9 cellular contexts compared by ENCODE assay signal in genomic region chr4:56979674-56980073, GRCh38. TPM values are rescaled to one million over a fixed set of nuclear protein-coding genes. Genes with fewer than 3 reads are reported as not detected.
DNase-seq lines count a peak whose midpoint lies in the region; ATAC-seq, FAIRE-seq and TF ChIP-seq lines count a peak whose summit lies in the region.
"Had no signal": no experiment of that assay in that cellular context is flagged by ENCODE, and none has a peak within 500 bp of the region (broad histone marks: within the 10 kb centered on the region; RNA-seq: fewer than 3 reads in every experiment).

No MANE protein-coding gene starts in this region.

- no peaks in the 10 kb centered on the region for H3K36me3 ChIP-seq in PC-9 (ENCODE audit: low read depth)
- peaks cover 8% of the 10 kb centered on the region for H3K36me3 ChIP-seq in adipocyte (ENCODE audit: control insufficient read depth, insufficient read depth, low read length, severe bottlenecking)
- no peaks in the 10 kb centered on the region for H3K36me3 ChIP-seq in kidney (ENCODE audit: control insufficient read depth in 1 of 2, insufficient read depth in 2 of 2, low read length in 2 of 2)

- peak overlapping the region; percentile 96 for H3K4me3 ChIP-seq in GM08714 (ENCODE audit: low read length)
- H3K4me3 ChIP-seq in PC-9, result peak overlapping the region; percentile 91
- peak overlapping the region; percentile 93 for H3K4me3 ChIP-seq in adipocyte (ENCODE audit: low read length)
- peak overlapping the region; percentile 97 for H3K4me3 ChIP-seq in kidney (ENCODE audit: low read length in 2 of 2)

- peaks cover 54% of the 10 kb centered on the region for H4K20me1 ChIP-seq in PC-9 (ENCODE audit: insufficient read depth)

- TF ChIP-seq CTCF in PC-9 (conservative IDR thresholded peaks at IDR 0.05) (no peak), kidney (IDR thresholded peaks at IDR 0.05; ENCODE audit: borderline replicate concordance, extremely low read depth, insufficient read depth) (no peak)

- intact Hi-C loops in PC-9 (cut with micrococcal nuclease; ENCODE audit: unreplicated experiment), result no loop called here
- intact Hi-C loops in kidney (cut with DNase I), result no loop called here

- no peaks in the 10 kb centered on the region for H3K9me2 ChIP-seq in PC-9 (ENCODE audit: insufficient read depth)

- CTCF ChIA-PET in PC-9 (lab: Charles Lee), result interaction anchor here (0.6 kb wide), 1 partner anchor 185 kb away, joined by 6 read pairs; no protein-coding TSS in a partner anchor

- H3K4me2 ChIP-seq in PC-9, result peak overlapping the region; percentile 83

- H2AFZ ChIP-seq in PC-9, result no peak overlapping the region

- H3K27me3 ChIP-seq in PC-9 (ENCODE audit: insufficient read depth, low read depth), result no peaks in the 10 kb centered on the region
- no peaks in the 10 kb centered on the region for H3K27me3 ChIP-seq in adipocyte (replicated peaks; ENCODE audit: control insufficient read depth, insufficient read depth, low read length)

- POLR2A ChIA-PET in PC-9 (lab: Charles Lee; ENCODE audit: unreplicated experiment), result interaction anchor here (0.6 to 0.7 kb wide), 2 partner anchors 137 to 897 kb away, joined by 4 to 6 read pairs; no protein-coding TSS in a partner anchor

- no peaks in the 10 kb centered on the region for H3K9me3 ChIP-seq in PC-9 (ENCODE audit: insufficient read depth, low read depth)
- H3K9me3 ChIP-seq in adipocyte (ENCODE audit: control insufficient read depth, low read length), result no peaks in the 10 kb centered on the region
- H3K9me3 ChIP-seq in kidney (ENCODE audit: control insufficient read depth in 1 of 2, low read length in 2 of 2), result no peaks in the 10 kb centered on the region

- H3K79me2 ChIP-seq in PC-9 (ENCODE audit: low read depth), result peaks cover 86% of the 10 kb centered on the region

- H3K9ac ChIP-seq in adipocyte (ENCODE audit: low read length), result peak overlapping the region; percentile 95
- H3K9ac ChIP-seq in kidney (ENCODE audit: low read length in 2 of 2), result peak overlapping the region in 1 of 2 donors; percentile 89

- H3F3A ChIP-seq in PC-9 (ENCODE audit: insufficient read depth, low read depth), result peaks cover 11% of the 10 kb centered on the region

- no peak for ATAC-seq in HG03439 (IDR thresholded peaks at IDR 0.05; ENCODE audit: unreplicated experiment)
- ATAC-seq in GM21526 (IDR thresholded peaks at IDR 0.05; ENCODE audit: low FRiP score, unreplicated experiment), result no peak
- ATAC-seq in HG02852 (IDR thresholded peaks at IDR 0.05; ENCODE audit: unreplicated experiment), result no peak

- DNase-seq in PC-9 (peak in 1 of 2 experiments; percentile 19), adipocyte (ENCODE audit: low read depth) (peak; percentile 35), kidney (no peak)
- DNase-seq in stimulated activated CD4-positive, alpha-beta T cell treated with anti-CD3 and anti-CD28 coated beads, Interleukin-4, amount 100 ng/mL, for 4 hours, result peak; percentile 21 to 28

- BruUV-seq in PC-9 (replicated peaks; lab: Mats Ljungman, UMichigan), result no TSS peak

- H3K27ac ChIP-seq in PC-9 (peak overlapping the region; percentile 84; the same call in 1 of the 2 replicates), kidney (ENCODE audit: low read depth in 2 of 2, low read length in 2 of 2) (no peak overlapping the region)

- no peak for FAIRE-seq in kidney (lab: Jason Lieb, UNC)
- FAIRE-seq: TTC549 had no signal

- H3K4me1 ChIP-seq in PC-9 (replicated peaks; ENCODE audit: insufficient read depth) (peaks cover 23% of the 10 kb centered on the region), adipocyte (ENCODE audit: control insufficient read depth, insufficient read depth, low read length) (peaks cover 34% of the 10 kb centered on the region), kidney (ENCODE audit: control insufficient read depth in 1 of 2, insufficient read depth in 1 of 2, low read depth in 1 of 2, low read length in 2 of 2) (peaks cover 0 to 12% of the 10 kb centered on the region in 2 donors)

RNA-seq across cellular contexts. Expression of gene POLR2B, which starts 1.0 kb away (rescaled TPM):
- total RNA-seq in PC-9 (2021) (62.0 and 77.1 TPM in 2 replicates), kidney (78.2 TPM)
- 30.6 TPM for polyA plus RNA-seq in kidney (ENCODE audit: insufficient read depth, low read depth, low replicate concordance)

RNA-seq across cellular contexts. Expression of gene NOA1, which starts 2.3 kb away (rescaled TPM):
- total RNA-seq in PC-9 (2021) (24.1 and 25.3 TPM in 2 replicates), kidney (14.2 TPM)
- polyA plus RNA-seq in kidney (ENCODE audit: insufficient read depth, low read depth, low replicate concordance), result 8.7 TPM
